ENCODE assay signal across 8 cellular contexts in the genomic region with DNA sequence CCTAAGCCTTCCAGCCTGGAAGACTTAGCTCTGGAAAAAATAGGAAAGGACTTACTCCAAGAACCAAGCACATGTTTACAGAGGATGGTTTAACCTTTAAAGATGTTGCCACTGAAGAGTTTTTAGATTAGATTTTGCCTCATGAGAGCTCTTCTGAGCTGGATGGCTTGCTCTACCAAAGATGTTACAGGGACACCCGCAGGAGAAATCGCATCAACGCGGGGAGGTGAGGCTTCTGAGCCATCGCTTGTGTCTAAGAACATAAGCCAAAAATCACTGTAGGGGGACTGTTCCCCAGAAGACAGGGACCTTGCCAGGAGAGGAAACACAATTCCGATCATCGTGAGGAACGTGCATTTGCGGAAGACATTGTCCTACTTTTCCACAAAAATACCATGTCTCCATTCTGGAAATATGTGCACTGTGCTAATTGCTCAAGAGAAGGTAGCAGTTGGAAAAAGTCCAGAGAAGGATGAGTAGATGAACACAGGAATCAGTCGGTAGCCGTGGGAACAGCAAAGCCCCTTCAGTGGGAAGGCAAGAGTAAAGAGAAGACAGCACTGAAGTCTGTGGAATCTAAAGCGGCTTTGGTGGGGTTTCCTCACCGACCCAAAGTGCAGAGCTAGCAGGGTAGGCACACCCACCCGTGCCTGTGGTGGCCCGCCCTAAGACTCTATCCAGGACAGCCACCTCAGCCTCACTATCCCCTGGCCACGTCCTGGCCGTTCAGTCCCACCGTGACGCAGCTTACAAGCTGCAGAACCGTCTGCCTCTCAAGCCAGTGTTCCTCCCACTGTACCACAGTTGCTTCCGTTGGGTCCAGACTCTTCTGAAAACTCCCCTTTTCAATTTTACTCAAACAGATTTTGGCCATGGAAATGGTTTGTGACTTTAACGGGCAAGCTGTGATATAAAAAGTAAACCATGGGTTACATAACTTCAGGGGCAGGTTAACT.
A peak's percentile ranks its signal among the peaks of the same experiment; 100 is the strongest.
DNase-seq lines count a peak whose midpoint lies in the region; ATAC-seq and TF ChIP-seq lines count a peak whose summit lies in the region.

No MANE protein-coding gene starts in this region.

- POLR2A ChIA-PET in naive thymus-derived CD8-positive, alpha-beta T cell (lab: Charles Lee): interaction anchor here (0.6 to 1.6 kb wide), 5 partner anchors 8 to 933 kb away, joined by 3 to 13 read pairs (median 3); no protein-coding TSS in a partner anchor

- peak overlapping the region; percentile 29 for H3K4me3 ChIP-seq in AG10803 (ENCODE audit: low read length)
- H3K4me3 ChIP-seq in HUES48 (ENCODE audit: low read depth, low read length): no peak overlapping the region

- H3K27ac ChIP-seq in HUES48 (ENCODE audit: low read depth, low read length): peak overlapping the region; percentile 65

- no peaks in the 10 kb centered on the region for H3K9me3 ChIP-seq in HUES48 (ENCODE audit: control insufficient read depth, insufficient read depth, low read length)

- H3K27me3 ChIP-seq in HUES48 (ENCODE audit: control insufficient read depth, insufficient read depth, low read length): no peaks in the 10 kb centered on the region

- H3K4me3 Mint-ChIP-seq in naive thymus-derived CD8-positive, alpha-beta T cell: peak overlapping the region; percentile 33 to 79 (median 63)

- H3K27me3 Mint-ChIP-seq in naive thymus-derived CD8-positive, alpha-beta T cell: no peaks in the 10 kb centered on the region

- 0 out of 2 replicates have a peak, but pooled peaks have one; percentile 11 for TF ChIP-seq CTCF in AG10803 (conservative IDR thresholded peaks at IDR 0.05; ENCODE audit: low read length)

- H3K4me1 Mint-ChIP-seq in naive thymus-derived CD8-positive, alpha-beta T cell: peaks cover 16 to 66% (median 54%) of the 10 kb centered on the region in 4 donors

- peak overlapping the region; percentile 60 to 91 (median 84) for H3K27ac Mint-ChIP-seq in naive thymus-derived CD8-positive, alpha-beta T cell

- H3K36me3 ChIP-seq in HUES48 (ENCODE audit: control insufficient read depth, insufficient read depth, low read length): no peaks in the 10 kb centered on the region

- no peaks in the 10 kb centered on the region for H3K36me3 Mint-ChIP-seq in naive thymus-derived CD8-positive, alpha-beta T cell

- peaks cover 24% of the 10 kb centered on the region for H3K4me1 ChIP-seq in HUES48 (ENCODE audit: control insufficient read depth, insufficient read depth, low read length)

- no peak overlapping the region for H3K9ac ChIP-seq in HUES48 (ENCODE audit: low read depth, low read length)

- no peaks in the 10 kb centered on the region for H3K9me3 Mint-ChIP-seq in naive thymus-derived CD8-positive, alpha-beta T cell

- no peak for ATAC-seq in naive thymus-derived CD8-positive, alpha-beta T cell
- ATAC-seq in GM19351 (IDR thresholded peaks at IDR 0.05; ENCODE audit: unreplicated experiment): no peak

- DNase-seq in AG10803 (ENCODE audit: low read depth) (peak; percentile 64), amniotic epithelial cell (ENCODE audit: low read depth) (peak; percentile 52), NK-92 (lab: John Stamatoyannopoulos, UW; ENCODE audit: unreplicated experiment) (no peak), nucleus accumbens (lab: John Stamatoyannopoulos, UW) (no peak), NCI-H345 treated with DMSO at 0.1 percent for 48 hours (lab: John Stamatoyannopoulos, UW; ENCODE audit: unreplicated experiment) (no peak)
- DNase-seq in naive thymus-derived CD8-positive, alpha-beta T cell: no peak

Comparison
In these comparisons a context has a peak if more than half of its experiments do, and no peak if none do; other contexts are left out.
1. DNase-seq: peak in AG10803 (single experiment) and amniotic epithelial cell (single experiment); none in naive thymus-derived CD8-positive, alpha-beta T cell (0 of 10), NK-92 (single experiment), nucleus accumbens (0 of 56) and NCI-H345 treated with DMSO at 0.1 percent for 48 hours (single experiment).